Comparison of ENCODE assay signal across 8 cellular contexts in genomic region chr9:35051069-35051967, GRCh38. TPM values are rescaled to one million over a fixed set of nuclear protein-coding genes. Genes with fewer than 3 reads are reported as not detected.
DNase-seq lines count a peak whose midpoint lies in the region; ATAC-seq and TF ChIP-seq lines count a peak whose summit lies in the region.

No MANE protein-coding gene starts in this region.

- TF ChIP-seq CTCF in A673 (conservative IDR thresholded peaks at IDR 0.05; ENCODE audit: low read depth, low read length) (peak; percentile 72), GM12864 (IDR thresholded peaks at IDR 0.05; ENCODE audit: low read depth, low read length, missing control alignments) (peak; percentile 69), epithelial cell of proximal tubule (conservative IDR thresholded peaks at IDR 0.05; ENCODE audit: low read depth, low read length) (peak; percentile 81), neural crest cell (conservative IDR thresholded peaks at IDR 0.05) (peak; percentile 73)

- H3K4me1 ChIP-seq in A673 (ENCODE audit: insufficient read depth, low read length, poor library complexity, severe bottlenecking): no peaks in the 10 kb centered on the region

- POLR2A ChIA-PET in A673 (lab: Charles Lee; ENCODE audit: low non-redundant PET): interaction anchor here (0.7 kb wide), 1 partner anchor 26 kb away, joined by 3 read pairs; no protein-coding TSS in a partner anchor
- POLR2A ChIA-PET in activated CD4-positive, alpha-beta memory T cell treated with anti-CD3 and anti-CD28 coated beads for 36 hours (lab: Charles Lee): interaction anchor here (0.7 to 1.8 kb wide), 6 partner anchors 15 to 152 kb away, joined by 3 to 9 read pairs (median 4); partner anchors contain the start of genes PIGO, STOML2 and VCP

- H3K4me3 ChIP-seq in A673 (ENCODE audit: low read depth, low read length, poor library complexity, severe bottlenecking) (no peak overlapping the region), GM12864 (ENCODE audit: low read depth, low read length) (no peak overlapping the region), epithelial cell of proximal tubule (ENCODE audit: low read depth, low read length) (no peak overlapping the region)

- H3K27ac Mint-ChIP-seq in activated CD4-positive, alpha-beta memory T cell treated with anti-CD3 and anti-CD28 coated beads for 36 hours: no peak overlapping the region
- no peak overlapping the region for H3K27ac Mint-ChIP-seq in neural crest cell (ENCODE audit: unreplicated experiment)

- H3K4me3 Mint-ChIP-seq in activated CD4-positive, alpha-beta memory T cell treated with anti-CD3 and anti-CD28 coated beads for 36 hours: no peak overlapping the region
- H3K4me3 Mint-ChIP-seq in neural crest cell: no peak overlapping the region

- no peak for ATAC-seq in HG02610 (IDR thresholded peaks at IDR 0.05; ENCODE audit: unreplicated experiment)

- H3K36me3 ChIP-seq in A673 (ENCODE audit: insufficient read depth, low read length, poor library complexity, severe bottlenecking): peaks cover 14% of the 10 kb centered on the region

- BruUV-seq in A673 (replicated peaks; lab: Mats Ljungman, UMichigan): no TSS peak

- no peaks in the 10 kb centered on the region for H3K4me1 Mint-ChIP-seq in activated CD4-positive, alpha-beta memory T cell treated with anti-CD3 and anti-CD28 coated beads for 36 hours (ENCODE audit: low read depth)
- H3K4me1 Mint-ChIP-seq in neural crest cell: no peaks in the 10 kb centered on the region

- peaks cover 41% of the 10 kb centered on the region for H3K36me3 Mint-ChIP-seq in activated CD4-positive, alpha-beta memory T cell treated with anti-CD3 and anti-CD28 coated beads for 36 hours
- H3K36me3 Mint-ChIP-seq in neural crest cell (ENCODE audit: low read depth): peaks cover 47% of the 10 kb centered on the region

- H3K9me3 ChIP-seq in A673 (ENCODE audit: low read depth, low read length, poor library complexity, severe bottlenecking): no peaks in the 10 kb centered on the region

- no peak overlapping the region for H3K27ac ChIP-seq in A673 (ENCODE audit: low read depth, low read length, poor library complexity, severe bottlenecking)

- intact Hi-C loops in A673 (cut with micrococcal nuclease; ENCODE audit: unreplicated experiment): loop anchor here (2.0 kb wide), 1 partner anchor 153 kb away; no protein-coding TSS in a partner anchor
- intact Hi-C loops in activated CD4-positive, alpha-beta memory T cell treated with anti-CD3 and anti-CD28 coated beads for 36 hours (cut with micrococcal nuclease): loop anchor here (1.0 kb wide), 1 partner anchor 152 kb away; no protein-coding TSS in a partner anchor

- H3K9me3 Mint-ChIP-seq in activated CD4-positive, alpha-beta memory T cell treated with anti-CD3 and anti-CD28 coated beads for 36 hours: no peaks in the 10 kb centered on the region
- no peaks in the 10 kb centered on the region for H3K9me3 Mint-ChIP-seq in neural crest cell

- H3K27me3 Mint-ChIP-seq in activated CD4-positive, alpha-beta memory T cell treated with anti-CD3 and anti-CD28 coated beads for 36 hours: no peaks in the 10 kb centered on the region
- no peaks in the 10 kb centered on the region for H3K27me3 Mint-ChIP-seq in neural crest cell (ENCODE audit: low read depth)

- H3K27me3 ChIP-seq in A673 (replicated peaks; ENCODE audit: insufficient read depth, low read depth, low read length, poor library complexity): no peaks in the 10 kb centered on the region

- CTCF ChIA-PET in A673 (lab: Charles Lee): interaction anchor here (0.6 to 2.5 kb wide), 12 partner anchors 9 to 596 kb away, joined by 3 to 61 read pairs (median 3); partner anchors contain the start of genes FANCG and PIGO
- CTCF ChIA-PET in activated CD4-positive, alpha-beta memory T cell treated with anti-CD3 and anti-CD28 coated beads for 36 hours (lab: Charles Lee): interaction anchor here (0.6 to 4.0 kb wide), 33 partner anchors 8 to 445 kb away, joined by 3 to 71 read pairs (median 6); partner anchors contain the start of genes FANCG, PIGO, STOML2 and VCP

- DNase-seq in A673 (ENCODE audit: low spot score) (peak; percentile 71), GM12864 (ENCODE audit: low read depth) (no peak), NCI-H2029 (lab: John Stamatoyannopoulos, UW) (peak; percentile 38), epithelial cell of proximal tubule (ENCODE audit: low read depth) (no peak), neural crest cell (ENCODE audit: low read depth, low spot score) (peak; percentile 59), NCI-H1048 (lab: John Stamatoyannopoulos, UW) (no peak)
- DNase-seq in activated CD4-positive, alpha-beta memory T cell treated with anti-CD3 and anti-CD28 coated beads for 36 hours: peak; percentile 63

RNA-seq across cellular contexts. Expression of gene VCP, which starts 21.1 kb away (rescaled TPM):
- total RNA-seq in A673 (2021) (625 and 643 TPM in 2 replicates), epithelial cell of proximal tubule (244 and 371 TPM in 2 replicates), neural crest cell (368 and 374 TPM in 2 replicates)
- total RNA-seq in activated CD4-positive, alpha-beta memory T cell treated with anti-CD3 and anti-CD28 coated beads for 36 hours: 100 to 1,000 TPM; 283 to 292 TPM

RNA-seq across cellular contexts. Expression of gene FANCG, which starts 28.4 kb away (rescaled TPM):
- total RNA-seq in A673 (2021) (104 and 110 TPM in 2 replicates), epithelial cell of proximal tubule (47.3 and 60.3 TPM in 2 replicates), neural crest cell (115 and 126 TPM in 2 replicates)
- total RNA-seq in activated CD4-positive, alpha-beta memory T cell treated with anti-CD3 and anti-CD28 coated beads for 36 hours: 100 to 1,000 TPM; 103 to 107 TPM

RNA-seq across cellular contexts. Expression of gene PIGO, which starts 45.1 kb away (rescaled TPM):
- total RNA-seq in A673 (2021): 32.9 and 34.3 TPM in 2 replicates
- 10 to 100 TPM; 19.3 to 20.9 TPM for total RNA-seq in activated CD4-positive, alpha-beta memory T cell treated with anti-CD3 and anti-CD28 coated beads for 36 hours
- 18.6 and 27.8 TPM in 2 replicates for total RNA-seq in epithelial cell of proximal tubule
- 24.3 and 28.3 TPM in 2 replicates for total RNA-seq in neural crest cell

RNA-seq across cellular contexts. Expression of gene STOML2, which starts 51.6 kb away (rescaled TPM):
- total RNA-seq in A673 (2021) (200 and 209 TPM in 2 replicates), epithelial cell of proximal tubule (201 and 268 TPM in 2 replicates), neural crest cell (184 and 186 TPM in 2 replicates)
- 100 to 1,000 TPM; 162 TPM for total RNA-seq in activated CD4-positive, alpha-beta memory T cell treated with anti-CD3 and anti-CD28 coated beads for 36 hours

Comparison
In these comparisons a context has a peak if more than half of its experiments do, and no peak if none do; other contexts are left out.
1. DNase-seq: peak in A673 (single experiment), NCI-H2029 (single experiment), activated CD4-positive, alpha-beta memory T cell treated with anti-CD3 and anti-CD28 coated beads for 36 hours (single experiment) and neural crest cell (single experiment); none in GM12864 (single experiment), epithelial cell of proximal tubule (single experiment) and NCI-H1048 (single experiment).
2. Peak in every context shown above with its lines, with median percentiles within 50 percentile points of each other: CTCF ChIP-seq.